ENCODE assay signal across 8 cellular contexts in genomic region chr19:3968556-3969434, GRCh38. TPM values are rescaled to one million over a fixed set of nuclear protein-coding genes. Genes with fewer than 3 reads are reported as not detected.
DNase-seq lines count a peak whose midpoint lies in the region; ATAC-seq and TF ChIP-seq lines count a peak whose summit lies in the region.

No MANE protein-coding gene starts in this region.

- peaks cover 66% of the 10 kb centered on the region for H3K36me3 Mint-ChIP-seq in Calu3 (ENCODE audit: insufficient read depth, unreplicated experiment)

- CTCF ChIA-PET in Calu3 (lab: Charles Lee), result interaction anchor here (0.6 to 2.2 kb wide), 8 partner anchors 17 to 238 kb away, joined by 3 to 10 read pairs (median 7); partner anchors contain the start of gene EEF2

- H2AFZ ChIP-seq in Karpas-422 (ENCODE audit: low read length), result no peak overlapping the region

- peak; percentile 77 to 81 for ATAC-seq in left cardiac atrium
- no peak for ATAC-seq in HG02763 (IDR thresholded peaks at IDR 0.05; ENCODE audit: unreplicated experiment)

- peak overlapping the region; percentile 78 for H3K4me3 Mint-ChIP-seq in Calu3 (ENCODE audit: low read depth, unreplicated experiment)

- peak overlapping the region; percentile 92 for H3K4me2 ChIP-seq in Karpas-422 (ENCODE audit: low read depth, low read length, poor library complexity, severe bottlenecking)

- H3K27me3 ChIP-seq in Karpas-422 (ENCODE audit: low read length), result no peaks in the 10 kb centered on the region

- no peaks in the 10 kb centered on the region for H3K9me2 ChIP-seq in Karpas-422 (replicated peaks; ENCODE audit: insufficient read depth, low read length)

- peak overlapping the region; percentile 96; the same call in 1 of the 2 replicates for H3K9ac ChIP-seq in Karpas-422 (ENCODE audit: low read length)

- no TSS peak for BruUV-seq in Calu3 (replicated peaks; lab: Mats Ljungman, UMichigan)

- H3K27ac Mint-ChIP-seq in Calu3 (ENCODE audit: unreplicated experiment), result peak overlapping the region; percentile 72

- intact Hi-C loops in Calu3 (cut with micrococcal nuclease; ENCODE audit: unreplicated experiment) (loop anchor here (5.0 kb wide), 1 partner anchor 111 kb away; no protein-coding TSS in a partner anchor), left cardiac atrium (cut with DNase I) (loop anchor here in 1 of 2 donors (10.0 kb wide), 1 partner anchor 204 kb away; the partner anchor contains the start of genes APBA3 and MRPL54), posterior vena cava (cut with DNase I) (no loop called here)

- H4K20me1 ChIP-seq in Karpas-422 (ENCODE audit: insufficient read depth, low read depth, low read length), result peaks cover 11% of the 10 kb centered on the region; the same call in 1 of the 2 replicates

- H3K4me3 ChIP-seq in Karpas-422 (ENCODE audit: low read length), result no peak overlapping the region

- peaks cover 15% of the 10 kb centered on the region for H3K4me1 ChIP-seq in Karpas-422 (ENCODE audit: low read length)

- H3K4me1 Mint-ChIP-seq in Calu3 (ENCODE audit: low read depth, unreplicated experiment), result peaks cover 14% of the 10 kb centered on the region

- H3K27ac ChIP-seq in Karpas-422 (ENCODE audit: low read length), result no peak overlapping the region

- H3K36me3 ChIP-seq in Karpas-422 (ENCODE audit: insufficient read depth, low read length), result peaks cover 5% of the 10 kb centered on the region; the same call in 1 of the 2 replicates

- H3K27me3 Mint-ChIP-seq in Calu3 (ENCODE audit: unreplicated experiment), result no peaks in the 10 kb centered on the region

- no peaks in the 10 kb centered on the region for H3K9me3 Mint-ChIP-seq in Calu3 (ENCODE audit: low read depth, unreplicated experiment)

- no peak for TF ChIP-seq CTCF in Calu3 (IDR thresholded peaks at IDR 0.05; ENCODE audit: unreplicated experiment)

- DNase-seq in Calu3 (peak; percentile 88), Karpas-422 (no peak), amniotic epithelial cell (ENCODE audit: low read depth) (peak; percentile 99), left cardiac atrium (peak; percentile 92), posterior vena cava (ENCODE audit: low spot score) (peak; percentile 94), NOMO-1 treated with DMSO at 0.1 percent for 48 hours (lab: John Stamatoyannopoulos, UW; ENCODE audit: unreplicated experiment) (no peak)
- DNase-seq in effector CD4-positive, alpha-beta T cell, result no peak

- H3K79me2 ChIP-seq in Karpas-422 (ENCODE audit: low read length), result peaks cover 24% of the 10 kb centered on the region

- H3K9me3 ChIP-seq in Karpas-422 (ENCODE audit: low read length), result no peaks in the 10 kb centered on the region

RNA-seq across cellular contexts. Expression of gene DAPK3, which starts 2.1 kb away (rescaled TPM):
- total RNA-seq in Calu3 (2022) (46.3 and 50.9 TPM in 2 replicates), left cardiac atrium (10 to 100 TPM; 52.4 to 95.1 TPM), posterior vena cava (10 to 100 TPM; 64.5 to 94.9 TPM)
- 17.2 and 52.5 TPM in 2 replicates for total RNA-seq in Karpas-422 (2014; rRNA removed; shearing (Covaris generic); ENCODE audit: low replicate concordance)

RNA-seq across cellular contexts. Expression of gene EEF2, which starts 16.5 kb away (rescaled TPM):
- total RNA-seq in Calu3 (2022) (1,011 and 1,166 TPM in 2 replicates), left cardiac atrium (1,000 to 10,000 TPM; 1,815 to 2,062 TPM), posterior vena cava (1,000 to 10,000 TPM; 1,536 to 1,555 TPM)
- 1,644 and 3,073 TPM in 2 replicates for total RNA-seq in Karpas-422 (2014; rRNA removed; shearing (Covaris generic); ENCODE audit: low replicate concordance)

RNA-seq across cellular contexts. Expression of gene NMRK2, which starts 35.9 kb away (rescaled TPM):
- not detected in 2 replicates for total RNA-seq in Calu3 (2022)
- not detected in 2 replicates for total RNA-seq in Karpas-422 (2014; rRNA removed; shearing (Covaris generic); ENCODE audit: low replicate concordance)
- total RNA-seq in left cardiac atrium, result 1,000 to 10,000 TPM; 1,098 to 1,409 TPM
- total RNA-seq in posterior vena cava, result 1 to 10 TPM in 1 of 2 donors, under 1 TPM in 1; 0.51 to 2.3 TPM

RNA-seq across cellular contexts. Expression of gene PIAS4, which starts 38.7 kb away (rescaled TPM):
- total RNA-seq in Calu3 (2022) (29.3 and 35.7 TPM in 2 replicates), left cardiac atrium (10 to 100 TPM; 13.8 to 14.0 TPM), posterior vena cava (10 to 100 TPM; 14.4 to 16.1 TPM)
- 17.3 and 55.1 TPM in 2 replicates for total RNA-seq in Karpas-422 (2014; rRNA removed; shearing (Covaris generic); ENCODE audit: low replicate concordance)

Comparison
In these comparisons a context has a peak if more than half of its experiments do, and no peak if none do; other contexts are left out.
1. DNase-seq: peak in Calu3 (single experiment), amniotic epithelial cell (single experiment), left cardiac atrium (single experiment) and posterior vena cava (single experiment); none in Karpas-422 (single experiment), effector CD4-positive, alpha-beta T cell (single experiment) and NOMO-1 treated with DMSO at 0.1 percent for 48 hours (single experiment).
2. RNA of gene NMRK2, which starts 35.9 kb away (total RNA-seq): 1,098 to 1,409 TPM in left cardiac atrium; 0.51 to 2.3 TPM in posterior vena cava, not detected in Calu3 and not detected in Karpas-422; every median in the first group is over 100 times any median in the second.